Comparison of ENCODE assay signal across 8 cellular contexts in the genomic region with DNA sequence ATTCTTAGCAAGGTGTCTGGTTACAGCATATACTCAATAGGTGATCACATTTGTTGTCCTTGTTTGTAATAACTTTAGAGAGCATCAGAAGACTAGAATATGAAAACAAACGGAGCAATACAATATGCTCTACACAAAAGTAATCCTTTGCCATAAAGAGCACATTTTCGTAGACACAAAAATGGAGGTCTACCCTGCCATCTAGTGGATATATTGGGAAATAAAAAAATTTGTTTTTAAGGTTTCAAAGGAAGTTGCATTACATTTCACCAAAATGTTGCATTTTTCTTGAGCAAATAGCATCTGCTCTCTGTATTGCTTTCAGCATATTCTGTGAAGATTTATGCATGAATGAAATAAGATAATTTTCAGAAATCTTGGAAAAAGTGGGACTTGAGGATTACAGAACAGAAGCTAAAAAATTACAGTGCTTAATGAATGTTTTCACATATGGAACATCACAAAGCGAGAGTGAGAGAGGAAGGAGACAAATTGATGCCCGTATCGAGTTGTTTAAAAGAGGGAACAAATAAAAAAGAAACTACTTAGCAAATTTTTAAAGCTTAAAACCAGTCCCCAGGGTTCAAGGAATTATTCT.
DNase-seq lines count a peak whose midpoint lies in the region; ATAC-seq and TF ChIP-seq lines count a peak whose summit lies in the region.

No MANE protein-coding gene starts in this region.

- H3K36me3 ChIP-seq in PC-3 (ENCODE audit: low read depth, low read length) (no peaks in the 10 kb centered on the region), fibroblast of lung (ENCODE audit: control insufficient read depth, insufficient read depth, low read length) (no peaks in the 10 kb centered on the region), rectal smooth muscle tissue (ENCODE audit: control insufficient read depth, insufficient read depth, low read length) (no peaks in the 10 kb centered on the region)

- intact Hi-C loops in PC-3 (cut with micrococcal nuclease): loop anchor here (1.0 to 10.0 kb wide), 5 partner anchors 60 to 1198 kb away; no protein-coding TSS in a partner anchor

- ATAC-seq in HG02678 (IDR thresholded peaks at IDR 0.05; ENCODE audit: unreplicated experiment): peak; percentile 58
- ATAC-seq in PC-3: no peak

- H3K9me3 ChIP-seq in PC-3 (ENCODE audit: low read length) (no peaks in the 10 kb centered on the region), fibroblast of lung (ENCODE audit: control insufficient read depth, insufficient read depth, low read depth, low read length) (no peaks in the 10 kb centered on the region)

- no peak overlapping the region for H2AFZ ChIP-seq in PC-3 (ENCODE audit: low read length)
- no peak overlapping the region for H2AFZ ChIP-seq in fibroblast of lung (ENCODE audit: low read length)

- no peak overlapping the region for H3K4me2 ChIP-seq in PC-3 (ENCODE audit: low read length)
- no peak overlapping the region for H3K4me2 ChIP-seq in fibroblast of lung (ENCODE audit: extremely low read depth, insufficient read depth, low read length)

- H3F3A ChIP-seq in PC-3 (ENCODE audit: low read length, unreplicated experiment): no peaks in the 10 kb centered on the region

- H3K4me1 ChIP-seq in PC-3 (ENCODE audit: insufficient read depth, low read length): peaks cover 17% of the 10 kb centered on the region
- H3K4me1 ChIP-seq in fibroblast of lung (ENCODE audit: control insufficient read depth, extremely low read depth, insufficient read depth, low read length): peaks cover 2% of the 10 kb centered on the region
- H3K4me1 ChIP-seq in rectal smooth muscle tissue (ENCODE audit: control insufficient read depth, insufficient read depth, low read length): no peaks in the 10 kb centered on the region

- TF ChIP-seq CTCF in PC-3 (conservative IDR thresholded peaks at IDR 0.05; ENCODE audit: low read depth, low read length): peak; percentile 63
- peak; percentile 25 to 49 for TF ChIP-seq CTCF in fibroblast of lung (conservative IDR thresholded peaks at IDR 0.05 in 1 of 2, IDR thresholded peaks at IDR 0.05 in 1 of 2; ENCODE audit: low read depth in 1 of 2, low read length in 2 of 2)

- H3K27me3 ChIP-seq in PC-3 (ENCODE audit: low read length) (no peaks in the 10 kb centered on the region), fibroblast of lung (ENCODE audit: control insufficient read depth, insufficient read depth, low read length) (no peaks in the 10 kb centered on the region), rectal smooth muscle tissue (ENCODE audit: control insufficient read depth, insufficient read depth, low read length) (no peaks in the 10 kb centered on the region)

- CTCF ChIA-PET in PC-3 (lab: Charles Lee): interaction anchor here (0.7 kb wide), 2 partner anchors 93 to 546 kb away, joined by 3 read pairs; no protein-coding TSS in a partner anchor

- BruUV-seq in PC-3 (replicated peaks; lab: Mats Ljungman, UMichigan): no TSS peak

- no peaks in the 10 kb centered on the region for H3K9me2 ChIP-seq in PC-3 (replicated peaks; ENCODE audit: low read length)

- no peak overlapping the region for H3K4me3 ChIP-seq in PC-3 (ENCODE audit: low read length)
- peak overlapping the region in 1 of 4 experiments; percentile 33 for H3K4me3 ChIP-seq in fibroblast of lung (replicated peaks in 1 of 4; ENCODE audit: control extremely low read depth in 1 of 4, insufficient read depth in 1 of 4, low read depth in 3 of 4, low read length in 4 of 4)
- H3K4me3 ChIP-seq in rectal smooth muscle tissue (ENCODE audit: low read length): peak overlapping the region; percentile 8

- H3K9ac ChIP-seq in PC-3 (ENCODE audit: low read length) (no peak overlapping the region), fibroblast of lung (ENCODE audit: insufficient read depth, low read length) (no peak overlapping the region), rectal smooth muscle tissue (ENCODE audit: low read length) (no peak overlapping the region)

- H4K20me1 ChIP-seq in PC-3 (ENCODE audit: low read length) (no peaks in the 10 kb centered on the region), fibroblast of lung (ENCODE audit: control insufficient read depth, extremely low read depth, insufficient read depth, low read length) (no peaks in the 10 kb centered on the region)

- H3K27ac ChIP-seq in PC-3 (ENCODE audit: low read length) (no peak overlapping the region), fibroblast of lung (ENCODE audit: insufficient read depth, low read length) (no peak overlapping the region), rectal smooth muscle tissue (ENCODE audit: low read depth, low read length) (no peak overlapping the region)

- H3K79me2 ChIP-seq in PC-3 (ENCODE audit: low read length) (no peaks in the 10 kb centered on the region), fibroblast of lung (ENCODE audit: control insufficient read depth, insufficient read depth, low read length) (no peaks in the 10 kb centered on the region)

- DNase-seq in DMS153 treated with DMSO at 0.1 percent for 48 hours (lab: John Stamatoyannopoulos, UW; ENCODE audit: unreplicated experiment) (peak; percentile 36), DMS153 (lab: John Stamatoyannopoulos, UW) (no peak), PC-3 (peak; percentile 69), fibroblast of lung (ENCODE audit: low read depth in 2 of 2) (peak; percentile 35 to 73), SHP77 treated with DMSO at 0.1 percent for 48 hours (lab: John Stamatoyannopoulos, UW) (no peak), GDM1 (lab: John Stamatoyannopoulos, UW) (no peak)

- POLR2A ChIA-PET in PC-3 (lab: Charles Lee; ENCODE audit: unreplicated experiment): interaction anchor here (0.7 kb wide), 1 partner anchor 606 kb away, joined by 3 read pairs; no protein-coding TSS in a partner anchor

Comparison
In these comparisons a context has a peak if more than half of its experiments do, and no peak if none do; other contexts are left out.
1. DNase-seq: peak in DMS153 treated with DMSO at 0.1 percent for 48 hours (single experiment), PC-3 (single experiment) and fibroblast of lung (2 of 2); none in DMS153 (single experiment), SHP77 treated with DMSO at 0.1 percent for 48 hours (single experiment) and GDM1 (single experiment).